14 cellular contexts compared by ENCODE assay signal in the genomic region with DNA sequence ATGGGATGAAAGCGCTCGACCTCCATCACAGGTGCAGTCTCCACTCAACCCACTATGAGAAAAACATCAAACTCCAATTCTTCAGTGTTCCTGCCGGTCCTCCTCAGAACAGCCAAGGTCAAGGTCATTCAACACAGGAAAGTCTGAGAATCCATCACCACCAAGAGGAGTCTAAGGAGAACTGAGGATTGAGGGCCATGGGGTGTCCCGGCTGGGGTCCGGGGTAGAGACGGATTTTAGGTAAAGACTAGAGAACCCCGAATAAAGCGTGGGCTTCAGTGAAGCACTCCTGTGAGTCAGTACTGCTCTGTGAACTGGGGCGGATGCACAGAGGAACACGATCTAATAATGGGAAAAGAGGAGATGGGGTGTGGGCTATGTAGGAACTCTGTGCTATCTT. TPM values are rescaled to one million over a fixed set of nuclear protein-coding genes. Genes with fewer than 3 reads are reported as not detected.
DNase-seq lines count a peak whose midpoint lies in the region; ATAC-seq and TF ChIP-seq lines count a peak whose summit lies in the region.
"Had no signal": no experiment of that assay in that cellular context is flagged by ENCODE, and none has a peak within 500 bp of the region (broad histone marks: within the 10 kb centered on the region; RNA-seq: fewer than 3 reads in every experiment).

No MANE protein-coding gene starts in this region.

- DNase-seq in heart right ventricle (no peak), Right ventricle myocardium inferior (ENCODE audit: missing footprints) (no peak), esophagus muscularis mucosa (ENCODE audit: extremely low spot score) (peak; percentile 72), gastrocnemius medialis (no peak), NCI-H128 (lab: John Stamatoyannopoulos, UW; ENCODE audit: unreplicated experiment) (no peak), amniotic stem cell (lab: John Stamatoyannopoulos, UW) (no peak)
- DNase-seq in activated T-helper 1 cell treated with anti-CD3 and anti-CD28 coated beads, Interleukin-12 subunit alpha, Interleukin-12 subunit beta, Interleukin-2, Interleukin-4 antibody, amounts not matched to agents 30 ng/mL and 10 ng/mL and 1 ng/mL, durations not matched to agents 14 hours and 24 hours and 36 hours (ENCODE audit: low spot score), result no peak
- DNase-seq: ACHN; CD4-positive, CD25-positive, alpha-beta regulatory T cell; DMS 273 treated with DMSO at 0.1 percent for 48 hours; GM23248 had no signal

- H3K9me3 ChIP-seq in heart right ventricle (no peaks in the 10 kb centered on the region), esophagus muscularis mucosa (no peaks in the 10 kb centered on the region), gastrocnemius medialis (no peaks in the 10 kb centered on the region)

- peak overlapping the region in 2 of 10 donors; percentile 40 to 41 for H3K4me3 ChIP-seq in heart right ventricle
- no peak overlapping the region for H3K4me3 ChIP-seq in esophagus muscularis mucosa
- no peak overlapping the region for H3K4me3 ChIP-seq in gastrocnemius medialis
- H3K4me3 ChIP-seq: BLaER1 treated with 17β-estradiol and CSF1 and Interleukin-3, amounts not matched to agents 10 nM and 100 nM had no signal

- H3K27me3 ChIP-seq in heart right ventricle (no peaks in the 10 kb centered on the region), esophagus muscularis mucosa (no peaks in the 10 kb centered on the region), gastrocnemius medialis (no peaks in the 10 kb centered on the region)
- H3K27me3 ChIP-seq: BLaER1 treated with 17β-estradiol and CSF1 and Interleukin-3, amounts not matched to agents 10 nM and 100 nM had no signal

- intact Hi-C loops in heart right ventricle (cut with DNase I), result loop anchor here in 5 of 10 donors (5.0 to 10.0 kb wide), 7 partner anchors 40 to 512 kb away; a partner anchor contains a TSS
- intact Hi-C loops in Right ventricle myocardium inferior (cut with DNase I), result loop anchor here (10.0 kb wide), 2 partner anchors 78 to 308 kb away; no protein-coding TSS in a partner anchor
- intact Hi-C loops in esophagus muscularis mucosa (cut with DNase I), result loop anchor here (10.0 kb wide), 1 partner anchor 512 kb away; no protein-coding TSS in a partner anchor
- intact Hi-C loops in gastrocnemius medialis (cut with DNase I; ENCODE audit: low total_unique reads), result loop anchor here (10.0 kb wide), 1 partner anchor 308 kb away; no protein-coding TSS in a partner anchor
- intact Hi-C loops in activated T-helper 1 cell treated with anti-CD3 and anti-CD28 coated beads, Interleukin-12 subunit alpha, Interleukin-12 subunit beta, Interleukin-2, Interleukin-4 antibody, amounts not matched to agents 30 ng/mL and 10 ng/mL and 1 ng/mL, durations not matched to agents 14 hours and 24 hours and 36 hours (cut with micrococcal nuclease), result loop anchor here (10.0 kb wide), 1 partner anchor 308 kb away; no protein-coding TSS in a partner anchor

- no peaks in the 10 kb centered on the region for H3K36me3 Mint-ChIP-seq in activated T-helper 1 cell treated with anti-CD3 and anti-CD28 coated beads, Interleukin-12 subunit alpha, Interleukin-12 subunit beta, Interleukin-2, Interleukin-4 antibody, amounts not matched to agents 30 ng/mL and 10 ng/mL and 1 ng/mL, durations not matched to agents 14 hours and 24 hours and 36 hours (ENCODE audit: low read depth)
- H3K36me3 Mint-ChIP-seq: CD4-positive, CD25-positive, alpha-beta regulatory T cell had no signal

- 82 to 91% methylated on average over 10 of the region's 10 CpGs for WGBS in heart right ventricle, 2 donors
- WGBS in esophagus muscularis mucosa, result 90% methylated on average over 10 of the region's 10 CpGs

- H3K36me3 ChIP-seq in heart right ventricle, result no peaks in the 10 kb centered on the region
- H3K36me3 ChIP-seq in esophagus muscularis mucosa, result no peaks in the 10 kb centered on the region
- no peaks in the 10 kb centered on the region for H3K36me3 ChIP-seq in gastrocnemius medialis
- H3K36me3 ChIP-seq: BLaER1 treated with 17β-estradiol and CSF1 and Interleukin-3, amounts not matched to agents 10 nM and 100 nM had no signal

- peaks cover 8% of the 10 kb centered on the region for H3K27me3 Mint-ChIP-seq in activated T-helper 1 cell treated with anti-CD3 and anti-CD28 coated beads, Interleukin-12 subunit alpha, Interleukin-12 subunit beta, Interleukin-2, Interleukin-4 antibody, amounts not matched to agents 30 ng/mL and 10 ng/mL and 1 ng/mL, durations not matched to agents 14 hours and 24 hours and 36 hours (ENCODE audit: insufficient read depth)

- no peak for TF ChIP-seq EP300 in esophagus muscularis mucosa (IDR thresholded peaks at IDR 0.05)

- TF ChIP-seq POLR2A in esophagus muscularis mucosa (IDR thresholded peaks at IDR 0.05; ENCODE audit: low read depth), result no peak
- TF ChIP-seq POLR2A in gastrocnemius medialis (IDR thresholded peaks at IDR 0.05), result no peak

- H3K4me1 Mint-ChIP-seq in activated T-helper 1 cell treated with anti-CD3 and anti-CD28 coated beads, Interleukin-12 subunit alpha, Interleukin-12 subunit beta, Interleukin-2, Interleukin-4 antibody, amounts not matched to agents 30 ng/mL and 10 ng/mL and 1 ng/mL, durations not matched to agents 14 hours and 24 hours and 36 hours (ENCODE audit: low read depth), result peaks cover under 1% of the 10 kb centered on the region

- no peaks in the 10 kb centered on the region for H3K9me3 Mint-ChIP-seq in activated T-helper 1 cell treated with anti-CD3 and anti-CD28 coated beads, Interleukin-12 subunit alpha, Interleukin-12 subunit beta, Interleukin-2, Interleukin-4 antibody, amounts not matched to agents 30 ng/mL and 10 ng/mL and 1 ng/mL, durations not matched to agents 14 hours and 24 hours and 36 hours
- H3K9me3 Mint-ChIP-seq: CD4-positive, CD25-positive, alpha-beta regulatory T cell had no signal

- no peak for ATAC-seq in heart right ventricle
- no peak for ATAC-seq in Right ventricle myocardium inferior
- ATAC-seq in gastrocnemius medialis, result no peak
- ATAC-seq: HCT116, HepG2 had no signal

- H3K4me3 Mint-ChIP-seq in activated T-helper 1 cell treated with anti-CD3 and anti-CD28 coated beads, Interleukin-12 subunit alpha, Interleukin-12 subunit beta, Interleukin-2, Interleukin-4 antibody, amounts not matched to agents 30 ng/mL and 10 ng/mL and 1 ng/mL, durations not matched to agents 14 hours and 24 hours and 36 hours, result no peak overlapping the region
- H3K4me3 Mint-ChIP-seq: CD4-positive, CD25-positive, alpha-beta regulatory T cell had no signal

- in situ Hi-C loops in gastrocnemius medialis (cut with MboI; ENCODE audit: low sequenced_read_pairs in 4 of 4), result loop anchor here in 2 of 4 donors (25.0 kb wide), 1 partner anchor 295 kb away; no protein-coding TSS in a partner anchor

- peak overlapping the region in 6 of 10 donors; percentile 48 to 93 (median 67) for H3K27ac ChIP-seq in heart right ventricle
- H3K27ac ChIP-seq in esophagus muscularis mucosa (replicated peaks in 1 of 4), result peak overlapping the region; percentile 77 to 80 (median 79)
- peak overlapping the region in 3 of 4 donors; percentile 43 to 64 (median 62) for H3K27ac ChIP-seq in gastrocnemius medialis
- H3K27ac ChIP-seq: BLaER1 treated with 17β-estradiol and CSF1 and Interleukin-3, amounts not matched to agents 10 nM and 100 nM; GM23248 had no signal

- H3K27ac Mint-ChIP-seq in activated T-helper 1 cell treated with anti-CD3 and anti-CD28 coated beads, Interleukin-12 subunit alpha, Interleukin-12 subunit beta, Interleukin-2, Interleukin-4 antibody, amounts not matched to agents 30 ng/mL and 10 ng/mL and 1 ng/mL, durations not matched to agents 14 hours and 24 hours and 36 hours, result no peak overlapping the region
- H3K27ac Mint-ChIP-seq: CD4-positive, CD25-positive, alpha-beta regulatory T cell had no signal

- TF ChIP-seq CTCF in heart right ventricle (IDR thresholded peaks at IDR 0.05) (no peak), esophagus muscularis mucosa (IDR thresholded peaks at IDR 0.05) (no peak), gastrocnemius medialis (IDR thresholded peaks at IDR 0.05 in 4 of 5, conservative IDR thresholded peaks at IDR 0.05 in 1 of 5) (no peak)

- H3K4me1 ChIP-seq in heart right ventricle (peaks cover 0 to 43% (median 17%) of the 10 kb centered on the region in 9 donors), esophagus muscularis mucosa (peaks cover 15 to 33% (median 27%) of the 10 kb centered on the region in 4 donors), gastrocnemius medialis (peaks cover 2 to 3% of the 10 kb centered on the region in 2 donors)

RNA-seq across cellular contexts. Expression of a gene that starts 41.8 kb away (rescaled TPM):
- total RNA-seq in heart right ventricle (10 to 100 TPM; 48.5 to 71.3 (median 58.8) TPM), Right ventricle myocardium inferior (71.5 TPM), esophagus muscularis mucosa (10 to 100 TPM in 3 of 4 donors, 1 to 10 TPM in 1; 9.6 to 27.5 (median 20.1) TPM), gastrocnemius medialis (10 to 100 TPM; 25.7 to 34.0 (median 29.9) TPM)
- polyA plus RNA-seq in heart right ventricle, result 10 to 100 TPM; 10.0 to 19.2 TPM
- total RNA-seq in activated T-helper 1 cell treated with anti-CD3 and anti-CD28 coated beads, Interleukin-12 subunit alpha, Interleukin-12 subunit beta, Interleukin-2, Interleukin-4 antibody, amounts not matched to agents 30 ng/mL and 10 ng/mL and 1 ng/mL, durations not matched to agents 14 hours and 24 hours and 36 hours, result 19.1 and 23.3 TPM in 2 replicates

RNA-seq across cellular contexts. Expression of a gene that starts 43.5 kb away (rescaled TPM):
- 10 to 100 TPM; 13.2 to 22.9 (median 18.3) TPM for total RNA-seq in heart right ventricle
- 10 to 100 TPM in 1 of 2 donors, 1 to 10 TPM in 1; 4.8 to 10.7 TPM for polyA plus RNA-seq in heart right ventricle
- 23.1 TPM for total RNA-seq in Right ventricle myocardium inferior
- 10 to 100 TPM; 17.9 to 41.7 (median 32.2) TPM for total RNA-seq in esophagus muscularis mucosa
- total RNA-seq in gastrocnemius medialis, result 1 to 10 TPM; 5.9 to 7.9 (median 7.6) TPM
- 12.7 and 13.5 TPM in 2 replicates for total RNA-seq in activated T-helper 1 cell treated with anti-CD3 and anti-CD28 coated beads, Interleukin-12 subunit alpha, Interleukin-12 subunit beta, Interleukin-2, Interleukin-4 antibody, amounts not matched to agents 30 ng/mL and 10 ng/mL and 1 ng/mL, durations not matched to agents 14 hours and 24 hours and 36 hours
